1 cellular context compared by ENCODE assay signal in genomic region chr9:130872912-130873503, GRCh38.
TF ChIP-seq lines count a peak whose summit lies in the region.

No MANE protein-coding gene starts in this region.

TF ChIP-seq in GM23338, 12 proteins besides CTCF, POLR2A, EP300 and RAD21 (continued from another document):
- no peak for TF ChIP-seq ZNF462 (CRISPR knock-in tag; IDR thresholded peaks at IDR 0.05)
- no peak for TF ChIP-seq ZNF114 (CRISPR knock-in tag; IDR thresholded peaks at IDR 0.05)
- no peak for TF ChIP-seq EZH2 (IDR thresholded peaks at IDR 0.05; ENCODE audit: low read depth, unreplicated experiment)
- TF ChIP-seq CREB1 (CRISPR knock-in tag; IDR thresholded peaks at IDR 0.05; ENCODE audit: low read depth), result no peak
- no peak for TF ChIP-seq EZH2phosphoT487 (IDR thresholded peaks at IDR 0.05; ENCODE audit: unreplicated experiment)
- TF ChIP-seq ETS1 (IDR thresholded peaks at IDR 0.05), result no peak
- TF ChIP-seq STAT1 (IDR thresholded peaks at IDR 0.05; ENCODE audit: unreplicated experiment), result no peak
- no peak for TF ChIP-seq NANOG (IDR thresholded peaks at IDR 0.05; ENCODE audit: borderline replicate concordance)
